In the genomic region with DNA sequence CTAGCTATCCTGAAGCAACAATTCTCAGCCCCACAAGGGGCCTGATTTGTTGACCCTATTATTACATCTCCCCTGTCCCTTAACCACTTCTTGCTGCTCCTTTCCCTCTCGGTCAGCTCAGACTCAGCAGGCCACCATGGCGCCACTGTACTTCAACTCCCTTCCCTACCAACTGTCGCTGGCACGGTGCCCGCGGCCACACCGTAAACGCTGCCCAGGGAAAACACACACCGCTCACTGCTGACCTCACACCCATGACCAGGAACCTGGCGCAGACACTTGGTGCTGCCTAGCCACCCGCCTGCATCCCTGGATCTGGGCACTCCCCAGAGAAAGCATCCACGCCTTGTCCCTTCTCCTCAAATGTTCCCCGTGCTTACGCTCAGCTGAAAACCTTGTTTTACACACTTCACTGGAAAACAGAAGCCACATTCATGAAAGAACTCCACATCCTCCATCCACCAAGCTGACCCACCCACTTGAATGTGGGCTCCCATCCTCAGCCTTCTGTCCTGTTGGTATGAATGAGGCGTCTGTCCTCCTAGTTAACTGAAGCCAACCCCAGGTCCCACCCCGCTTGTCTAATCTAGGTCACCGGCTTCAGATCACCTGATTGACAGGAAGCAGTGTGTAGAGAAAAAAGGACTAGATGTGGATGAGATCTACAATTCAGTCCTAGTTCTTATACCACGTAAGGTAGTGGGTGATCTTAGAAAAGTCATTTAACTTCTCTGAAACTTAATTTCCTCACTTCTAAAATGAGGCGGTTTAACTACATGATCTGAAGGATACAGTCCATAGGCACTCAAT, we compare ENCODE assay signal across 13 cellular contexts. TPM values are rescaled to one million over a fixed set of nuclear protein-coding genes. Genes with fewer than 3 reads are reported as not detected.
DNase-seq lines count a peak whose midpoint lies in the region; ATAC-seq and TF ChIP-seq lines count a peak whose summit lies in the region.
"Had no signal": no experiment of that assay in that cellular context is flagged by ENCODE, and none has a peak within 500 bp of the region (broad histone marks: within the 10 kb centered on the region; RNA-seq: fewer than 3 reads in every experiment).

No MANE protein-coding gene starts in this region.

- TF ChIP-seq CTCF in adrenal gland (IDR thresholded peaks at IDR 0.05) = no peak
- no peak for TF ChIP-seq CTCF in natural killer cell (IDR thresholded peaks at IDR 0.05)

- no peaks in the 10 kb centered on the region for H3K27me3 Mint-ChIP-seq in natural killer cell (ENCODE audit: low read depth in 2 of 2)
- H3K27me3 Mint-ChIP-seq: dendritic cell treated with granulocyte-macrophage colony-stimulating factor and Interleukin-4, amounts not matched to agents 40 ng/mL and 50 ng/mL, for 4 days had no signal

- DNase-seq in NCI-H2227 (lab: John Stamatoyannopoulos, UW; ENCODE audit: unreplicated experiment) = peak; percentile 15
- DNase-seq in NCI-H2227 treated with DMSO at 0.1 percent for 48 hours (lab: John Stamatoyannopoulos, UW) = no peak
- peak; percentile 85 for DNase-seq in COLO829 (ENCODE audit: low spot score)
- DNase-seq in adrenal gland = peak in 2 of 7 donors; percentile 35 to 52
- no peak for DNase-seq in natural killer cell
- DNase-seq in ecto neural progenitor cell (ENCODE audit: low spot score) = no peak
- DNase-seq: activated CD4-positive, alpha-beta T cell treated with anti-CD3 and anti-CD28 coated beads, Interleukin-2, amount 50 U/mL, for 48 hours; GM23248; PC-9 had no signal

- H3K4me3 ChIP-seq in adrenal gland = no peak overlapping the region
- H3K4me3 ChIP-seq: GM23248, PC-9 had no signal

- TF ChIP-seq POLR2A in adrenal gland (IDR thresholded peaks at IDR 0.05) = no peak

- 92 to 96% (median 94%) methylated on average over 19 of the region's 19 CpGs for WGBS in adrenal gland, 4 donors

- H3K27ac Mint-ChIP-seq in natural killer cell = peak overlapping the region; percentile 77 to 79
- H3K27ac Mint-ChIP-seq: dendritic cell treated with granulocyte-macrophage colony-stimulating factor and Interleukin-4, amounts not matched to agents 40 ng/mL and 50 ng/mL, for 4 days had no signal

- no peaks in the 10 kb centered on the region for H3K9me3 ChIP-seq in adrenal gland (replicated peaks in 1 of 3)

- H3K36me3 ChIP-seq in adrenal gland (replicated peaks in 1 of 2) = peaks cover 0 to 51% of the 10 kb centered on the region in 2 donors

- peaks cover 34% of the 10 kb centered on the region for H3K36me3 Mint-ChIP-seq in natural killer cell

- H3K9me3 Mint-ChIP-seq in natural killer cell = peaks cover 0 to under 1% of the 10 kb centered on the region in 2 donors

- ATAC-seq in natural killer cell (peak in 1 of 3 donors; percentile 39), GM19035 (IDR thresholded peaks at IDR 0.05; ENCODE audit: unreplicated experiment) (no peak), HG02763 (IDR thresholded peaks at IDR 0.05; ENCODE audit: unreplicated experiment) (no peak)

- intact Hi-C loops in adrenal gland (cut with DNase I) = loop anchor here (10.0 kb wide), 1 partner anchor 46 kb away; the partner anchor contains the start of gene RHEB (in 2 of the 2)
- intact Hi-C loops in natural killer cell (cut with micrococcal nuclease) = no loop called here

- H3K27ac ChIP-seq in adrenal gland = peak overlapping the region in 3 of 5 donors; percentile 22 to 61 (median 36)
- H3K27ac ChIP-seq: GM23248, PC-9 had no signal

- peaks cover 51 to 57% of the 10 kb centered on the region in 2 donors for H3K4me1 Mint-ChIP-seq in natural killer cell

- H3K4me3 Mint-ChIP-seq in natural killer cell = no peak overlapping the region
- H3K4me3 Mint-ChIP-seq: dendritic cell treated with granulocyte-macrophage colony-stimulating factor and Interleukin-4, amounts not matched to agents 40 ng/mL and 50 ng/mL, for 4 days had no signal

- peaks cover 0 to 16% of the 10 kb centered on the region in 2 donors for H3K4me1 ChIP-seq in adrenal gland (replicated peaks in 1 of 2)

- no peaks in the 10 kb centered on the region for H3K27me3 ChIP-seq in adrenal gland

RNA-seq across cellular contexts. Expression of gene CRYGN, which starts 28.5 kb away (rescaled TPM):
- total RNA-seq in adrenal gland (under 1 TPM in 3 of 8 donors, not detected in 5; 0.19 to 0.88 (median 0.41) TPM), natural killer cell (not detected)
- polyA plus RNA-seq in adrenal gland = under 1 TPM in 2 of 3 donors, not detected in 1; 0.56 to 0.67 TPM
- total RNA-seq: GM23248, lower leg skin had no signal
- polyA plus RNA-seq: GM23248 had no signal

RNA-seq across cellular contexts. Expression of gene RHEB, which starts 51.3 kb away (rescaled TPM):
- total RNA-seq in adrenal gland (100 to 1,000 TPM in 6 of 8 donors, 10 to 100 TPM in 2; 83.8 to 177 (median 136) TPM), natural killer cell (10 to 100 TPM; 51.0 to 63.3 (median 63.3) TPM)
- 100 to 1,000 TPM in 2 of 3 donors, 10 to 100 TPM in 1; 66.3 to 309 (median 105) TPM for polyA plus RNA-seq in adrenal gland

RNA-seq across cellular contexts. Expression of gene WDR86, which starts 58.6 kb away (rescaled TPM):
- total RNA-seq in adrenal gland = 10 to 100 TPM in 2 of 8 donors, 1 to 10 TPM in 6; 1.4 to 16.7 (median 5.1) TPM
- polyA plus RNA-seq in adrenal gland = 1 to 10 TPM in 2 of 3 donors, not detected in 1; 5.5 to 7.5 TPM
- total RNA-seq in natural killer cell = 1 to 10 TPM; 1.6 to 4.6 (median 2.1) TPM
- total RNA-seq: GM23248 had no signal
- polyA plus RNA-seq: GM23248 had no signal

Comparison
In these comparisons a context has a peak if more than half of its experiments do, and no peak if none do; other contexts are left out.
1. DNase-seq: peak in NCI-H2227 (single experiment) and COLO829 (single experiment); none in NCI-H2227 treated with DMSO at 0.1 percent for 48 hours (single experiment), natural killer cell (single experiment) and ecto neural progenitor cell (single experiment).